Comparison of ENCODE assay signal across 1 cellular context in the genomic region with DNA sequence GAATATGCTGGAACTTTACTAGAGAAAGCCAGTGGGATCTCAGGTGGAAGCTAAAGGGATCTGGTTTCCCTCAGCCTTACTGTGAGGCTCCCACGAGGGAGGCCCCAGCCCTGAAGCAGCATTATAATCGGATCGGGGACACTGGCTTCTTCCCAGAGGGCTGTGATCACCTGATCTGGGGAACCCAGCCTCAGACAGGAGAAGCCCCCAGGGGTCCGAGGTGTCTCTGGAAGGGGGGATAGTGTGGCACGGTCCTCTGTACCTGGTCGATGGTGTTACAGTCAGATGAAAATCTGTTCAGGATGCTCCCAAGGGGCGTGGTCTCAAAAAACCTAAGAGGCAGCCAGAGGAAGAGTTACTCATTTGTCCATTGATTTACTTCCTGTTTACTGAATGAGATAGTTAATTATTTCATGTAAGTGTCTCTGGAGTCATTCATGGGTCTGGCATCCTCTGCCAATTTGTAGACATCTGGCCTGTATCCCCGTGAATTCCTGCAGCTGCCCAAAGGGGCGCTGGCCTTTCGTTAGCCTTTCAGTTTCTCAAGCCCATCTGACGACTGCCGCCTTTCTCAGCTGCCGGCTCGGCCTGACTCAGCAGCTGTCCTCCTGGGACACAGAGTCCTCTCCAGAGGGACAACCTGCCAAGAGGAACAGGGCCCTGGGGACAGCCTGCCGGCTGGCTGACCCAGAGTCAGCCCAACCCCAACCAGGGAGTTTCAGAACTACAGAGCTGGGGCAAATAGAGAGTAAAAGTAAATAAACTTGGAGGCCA.
TF ChIP-seq lines count a peak whose summit lies in the region.

No MANE protein-coding gene starts in this region.

TF ChIP-seq in GM12878, 131 proteins besides CTCF, POLR2A, EP300 and RAD21:
- TF ChIP-seq HDGF (IDR thresholded peaks at IDR 0.05), result no peak
- TF ChIP-seq STAT1 (conservative IDR thresholded peaks at IDR 0.05), result no peak
- TF ChIP-seq, protein P1, sequence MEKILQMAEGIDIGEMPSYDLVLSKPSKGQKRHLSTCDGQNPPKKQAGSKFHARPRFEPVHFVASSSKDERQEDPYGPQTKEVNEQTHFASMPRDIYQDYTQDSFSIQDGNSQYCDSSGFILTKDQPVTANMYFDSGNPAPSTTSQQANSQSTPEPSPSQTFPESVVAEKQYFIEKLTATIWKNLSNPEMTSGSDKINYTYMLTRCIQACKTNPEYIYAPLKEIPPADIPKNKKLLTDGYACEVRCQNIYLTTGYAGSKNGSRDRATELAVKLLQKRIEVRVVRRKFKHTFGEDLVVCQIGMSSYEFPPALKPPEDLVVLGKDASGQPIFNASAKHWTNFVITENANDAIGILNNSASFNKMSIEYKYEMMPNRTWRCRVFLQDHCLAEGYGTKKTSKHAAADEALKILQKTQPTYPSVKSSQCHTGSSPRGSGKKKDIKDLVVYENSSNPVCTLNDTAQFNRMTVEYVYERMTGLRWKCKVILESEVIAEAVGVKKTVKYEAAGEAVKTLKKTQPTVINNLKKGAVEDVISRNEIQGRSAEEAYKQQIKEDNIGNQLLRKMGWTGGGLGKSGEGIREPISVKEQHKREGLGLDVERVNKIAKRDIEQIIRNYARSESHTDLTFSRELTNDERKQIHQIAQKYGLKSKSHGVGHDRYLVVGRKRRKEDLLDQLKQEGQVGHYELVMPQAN (conservative IDR thresholded peaks at IDR 0.05), result no peak
- peak; percentile 67 for TF ChIP-seq MEF2B (IDR thresholded peaks at IDR 0.05; ENCODE audit: partially characterized antibody, poor library complexity, severe bottlenecking)
- TF ChIP-seq TCF12 (IDR thresholded peaks at IDR 0.05; ENCODE audit: low read depth, low read length), result peak; percentile 30; the same call in 1 of the 2 replicates
- TF ChIP-seq, protein P2, sequence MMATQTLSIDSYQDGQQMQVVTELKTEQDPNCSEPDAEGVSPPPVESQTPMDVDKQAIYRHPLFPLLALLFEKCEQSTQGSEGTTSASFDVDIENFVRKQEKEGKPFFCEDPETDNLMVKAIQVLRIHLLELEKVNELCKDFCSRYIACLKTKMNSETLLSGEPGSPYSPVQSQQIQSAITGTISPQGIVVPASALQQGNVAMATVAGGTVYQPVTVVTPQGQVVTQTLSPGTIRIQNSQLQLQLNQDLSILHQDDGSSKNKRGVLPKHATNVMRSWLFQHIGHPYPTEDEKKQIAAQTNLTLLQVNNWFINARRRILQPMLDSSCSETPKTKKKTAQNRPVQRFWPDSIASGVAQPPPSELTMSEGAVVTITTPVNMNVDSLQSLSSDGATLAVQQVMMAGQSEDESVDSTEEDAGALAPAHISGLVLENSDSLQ (IDR thresholded peaks at IDR 0.05), result no peak
- peak; percentile 38; the same call in 1 of the 2 replicates for TF ChIP-seq IKZF1 (conservative IDR thresholded peaks at IDR 0.05)
- TF ChIP-seq NR2F1 (conservative IDR thresholded peaks at IDR 0.05), result 0 out of 2 replicates have a peak, but pooled peaks have one; percentile 29
